Comparison of ENCODE assay signal across 9 cellular contexts in the genomic region with DNA sequence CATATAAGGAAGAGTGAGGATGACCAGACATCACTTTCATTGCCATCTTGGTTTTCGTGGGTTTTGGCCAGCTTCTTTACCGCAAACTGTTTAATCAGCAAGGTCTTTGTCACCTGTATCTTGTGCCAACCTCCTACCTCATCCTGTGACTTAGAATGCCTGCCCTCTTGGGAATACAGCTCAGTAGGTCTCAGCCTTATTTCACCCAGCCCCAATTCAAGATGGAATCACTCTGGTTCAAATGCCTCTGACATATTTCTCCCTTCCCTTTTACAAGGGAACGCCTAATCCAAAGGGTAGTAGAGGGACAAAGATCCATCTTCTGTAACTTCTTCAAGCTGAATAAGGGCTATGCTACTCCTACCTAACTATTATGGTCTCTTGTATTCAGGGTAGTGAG.
"Had no signal": no experiment of that assay in that cellular context is flagged by ENCODE, and none has a peak within 500 bp of the region (broad histone marks: within the 10 kb centered on the region; RNA-seq: fewer than 3 reads in every experiment).

No MANE protein-coding gene starts in this region.

- H3K4me3 Mint-ChIP-seq: H9, HFFc6 had no signal

- H3K9me3 ChIP-seq: HAP-1 had no signal

- H3K27ac ChIP-seq: GM23248 had no signal

- DNase-seq: GM23248, GOT3, H7, H9, HCEC 1CT, HFFc6 had no signal

- H3K9ac ChIP-seq: GM23248 had no signal

- H2AFZ ChIP-seq: GM23248 had no signal

- FAIRE-seq: H54 had no signal

- H3K36me3 ChIP-seq: HAP-1 had no signal

- H3K27ac Mint-ChIP-seq: H9, HFFc6 had no signal

- ATAC-seq: HCT116 had no signal

- H3K4me3 ChIP-seq: GM23248, HAP-1 had no signal
